Comparison of ENCODE assay signal across 1 cellular context in the genomic region with DNA sequence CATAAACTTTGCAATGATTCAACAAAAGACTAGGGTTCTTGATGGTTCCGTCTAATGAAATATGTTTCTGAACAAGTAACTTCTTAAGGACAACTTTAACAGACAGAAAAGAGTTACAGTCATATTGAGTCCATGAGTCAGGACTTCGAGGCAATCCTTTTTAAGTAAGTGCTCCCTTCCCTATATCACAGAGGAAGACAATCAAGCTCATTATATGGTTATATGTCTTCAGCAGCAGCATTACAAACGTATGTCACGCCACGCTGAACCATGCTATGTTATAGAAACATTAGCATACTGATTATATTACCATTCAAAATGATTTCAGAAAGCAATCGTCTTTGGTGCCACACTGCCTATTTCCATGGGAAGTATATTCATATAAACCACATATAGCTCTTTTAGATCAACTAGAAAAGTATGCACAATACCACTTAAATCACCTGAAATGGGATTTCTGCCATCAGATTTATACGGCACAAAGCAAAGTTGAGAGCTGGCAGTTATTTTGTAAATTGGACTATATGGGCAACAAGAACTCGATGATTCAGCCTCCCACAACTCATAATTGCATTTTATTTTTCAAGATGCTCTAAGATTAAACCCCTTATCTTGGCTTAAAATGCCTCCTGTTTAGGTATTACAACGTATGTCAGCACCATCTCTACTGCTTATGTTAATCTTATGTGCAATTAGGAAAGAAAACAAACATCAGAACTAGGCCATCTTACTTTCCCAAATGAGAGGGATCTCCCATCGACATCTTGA.
TF ChIP-seq lines count a peak whose summit lies in the region.

No MANE protein-coding gene starts in this region.

TF ChIP-seq in K562, 482 proteins besides CTCF, POLR2A, EP300 and RAD21 (continued from another document and continues in another):
- TF ChIP-seq, protein P1, sequence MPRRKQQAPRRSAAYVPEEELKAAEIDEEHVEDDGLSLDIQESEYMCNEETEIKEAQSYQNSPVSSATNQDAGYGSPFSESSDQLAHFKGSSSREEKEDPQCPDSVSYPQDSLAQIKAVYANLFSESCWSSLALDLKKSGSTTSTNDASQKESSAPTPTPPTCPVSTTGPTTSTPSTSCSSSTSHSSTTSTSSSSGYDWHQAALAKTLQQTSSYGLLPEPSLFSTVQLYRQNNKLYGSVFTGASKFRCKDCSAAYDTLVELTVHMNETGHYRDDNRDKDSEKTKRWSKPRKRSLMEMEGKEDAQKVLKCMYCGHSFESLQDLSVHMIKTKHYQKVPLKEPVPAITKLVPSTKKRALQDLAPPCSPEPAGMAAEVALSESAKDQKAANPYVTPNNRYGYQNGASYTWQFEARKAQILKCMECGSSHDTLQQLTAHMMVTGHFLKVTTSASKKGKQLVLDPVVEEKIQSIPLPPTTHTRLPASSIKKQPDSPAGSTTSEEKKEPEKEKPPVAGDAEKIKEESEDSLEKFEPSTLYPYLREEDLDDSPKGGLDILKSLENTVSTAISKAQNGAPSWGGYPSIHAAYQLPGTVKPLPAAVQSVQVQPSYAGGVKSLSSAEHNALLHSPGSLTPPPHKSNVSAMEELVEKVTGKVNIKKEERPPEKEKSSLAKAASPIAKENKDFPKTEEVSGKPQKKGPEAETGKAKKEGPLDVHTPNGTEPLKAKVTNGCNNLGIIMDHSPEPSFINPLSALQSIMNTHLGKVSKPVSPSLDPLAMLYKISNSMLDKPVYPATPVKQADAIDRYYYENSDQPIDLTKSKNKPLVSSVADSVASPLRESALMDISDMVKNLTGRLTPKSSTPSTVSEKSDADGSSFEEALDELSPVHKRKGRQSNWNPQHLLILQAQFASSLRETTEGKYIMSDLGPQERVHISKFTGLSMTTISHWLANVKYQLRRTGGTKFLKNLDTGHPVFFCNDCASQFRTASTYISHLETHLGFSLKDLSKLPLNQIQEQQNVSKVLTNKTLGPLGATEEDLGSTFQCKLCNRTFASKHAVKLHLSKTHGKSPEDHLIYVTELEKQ (CRISPR knock-in tag; IDR thresholded peaks at IDR 0.05), result no peak
- TF ChIP-seq RCOR1 (IDR thresholded peaks at IDR 0.05; ENCODE audit: borderline replicate concordance in 1 of 2, low read depth in 2 of 2, low read length in 2 of 2) (no peak), CBFA2T3 (IDR thresholded peaks at IDR 0.05) (peak; percentile 79), TCF3 (CRISPR knock-in tag; IDR thresholded peaks at IDR 0.05) (peak; percentile 39), ELK3 (CRISPR knock-in tag; IDR thresholded peaks at IDR 0.05) (no peak), ZNF407 (IDR thresholded peaks at IDR 0.05; ENCODE audit: low read depth) (no peak), CBFB (CRISPR knock-in tag; IDR thresholded peaks at IDR 0.05) (no peak), ZNF347 (CRISPR knock-in tag; IDR thresholded peaks at IDR 0.05; ENCODE audit: low read depth) (no peak), RUNX1 (IDR thresholded peaks at IDR 0.05; ENCODE audit: low read depth) (no peak), SMARCE1 (IDR thresholded peaks at IDR 0.05) (peak; percentile 50; the same call in 1 of the 2 replicates), CREM (IDR thresholded peaks at IDR 0.05; ENCODE audit: low read depth) (0 out of 2 replicates have a peak, but pooled peaks have one; percentile 15), NR3C1 (CRISPR knock-in tag; IDR thresholded peaks at IDR 0.05) (no peak), ARNT (IDR thresholded peaks at IDR 0.05) (no peak), MAFK (IDR thresholded peaks at IDR 0.05; ENCODE audit: low read length) (no peak), THRA (IDR thresholded peaks at IDR 0.05) (no peak), TEAD1 (CRISPR knock-in tag; IDR thresholded peaks at IDR 0.05) (0 out of 4 replicates have a peak, but pooled peaks of 1 of the 2 experiments have one; percentile 22), ILK (tag; IDR thresholded peaks at IDR 0.05; ENCODE audit: borderline replicate concordance, low read depth) (no peak), KDM2B (CRISPR knock-in tag; IDR thresholded peaks at IDR 0.05) (no peak), GTF2A2 (tag; IDR thresholded peaks at IDR 0.05) (no peak), TRIM24 (IDR thresholded peaks at IDR 0.05) (peak; percentile 31 to 49; a peak in 1 of 4 replicates), ZNF695 (CRISPR knock-in tag; IDR thresholded peaks at IDR 0.05) (no peak), MED1 (CRISPR knock-in tag; IDR thresholded peaks at IDR 0.05; ENCODE audit: borderline replicate concordance) (no peak), ZNF75A (CRISPR knock-in tag; IDR thresholded peaks at IDR 0.05) (no peak), MNT (conservative IDR thresholded peaks at IDR 0.05) (no peak), ZHX1 (conservative IDR thresholded peaks at IDR 0.05; ENCODE audit: low read length) (no peak), KLF1 (tag; IDR thresholded peaks at IDR 0.05) (no peak), CBX8 (IDR thresholded peaks at IDR 0.05; ENCODE audit: borderline replicate concordance, extremely low read depth, low read depth, low read length, poor library complexity, severe bottlenecking) (no peak), ZNF41 (CRISPR knock-in tag; conservative IDR thresholded peaks at IDR 0.05) (no peak)
- TF ChIP-seq, protein P2, sequence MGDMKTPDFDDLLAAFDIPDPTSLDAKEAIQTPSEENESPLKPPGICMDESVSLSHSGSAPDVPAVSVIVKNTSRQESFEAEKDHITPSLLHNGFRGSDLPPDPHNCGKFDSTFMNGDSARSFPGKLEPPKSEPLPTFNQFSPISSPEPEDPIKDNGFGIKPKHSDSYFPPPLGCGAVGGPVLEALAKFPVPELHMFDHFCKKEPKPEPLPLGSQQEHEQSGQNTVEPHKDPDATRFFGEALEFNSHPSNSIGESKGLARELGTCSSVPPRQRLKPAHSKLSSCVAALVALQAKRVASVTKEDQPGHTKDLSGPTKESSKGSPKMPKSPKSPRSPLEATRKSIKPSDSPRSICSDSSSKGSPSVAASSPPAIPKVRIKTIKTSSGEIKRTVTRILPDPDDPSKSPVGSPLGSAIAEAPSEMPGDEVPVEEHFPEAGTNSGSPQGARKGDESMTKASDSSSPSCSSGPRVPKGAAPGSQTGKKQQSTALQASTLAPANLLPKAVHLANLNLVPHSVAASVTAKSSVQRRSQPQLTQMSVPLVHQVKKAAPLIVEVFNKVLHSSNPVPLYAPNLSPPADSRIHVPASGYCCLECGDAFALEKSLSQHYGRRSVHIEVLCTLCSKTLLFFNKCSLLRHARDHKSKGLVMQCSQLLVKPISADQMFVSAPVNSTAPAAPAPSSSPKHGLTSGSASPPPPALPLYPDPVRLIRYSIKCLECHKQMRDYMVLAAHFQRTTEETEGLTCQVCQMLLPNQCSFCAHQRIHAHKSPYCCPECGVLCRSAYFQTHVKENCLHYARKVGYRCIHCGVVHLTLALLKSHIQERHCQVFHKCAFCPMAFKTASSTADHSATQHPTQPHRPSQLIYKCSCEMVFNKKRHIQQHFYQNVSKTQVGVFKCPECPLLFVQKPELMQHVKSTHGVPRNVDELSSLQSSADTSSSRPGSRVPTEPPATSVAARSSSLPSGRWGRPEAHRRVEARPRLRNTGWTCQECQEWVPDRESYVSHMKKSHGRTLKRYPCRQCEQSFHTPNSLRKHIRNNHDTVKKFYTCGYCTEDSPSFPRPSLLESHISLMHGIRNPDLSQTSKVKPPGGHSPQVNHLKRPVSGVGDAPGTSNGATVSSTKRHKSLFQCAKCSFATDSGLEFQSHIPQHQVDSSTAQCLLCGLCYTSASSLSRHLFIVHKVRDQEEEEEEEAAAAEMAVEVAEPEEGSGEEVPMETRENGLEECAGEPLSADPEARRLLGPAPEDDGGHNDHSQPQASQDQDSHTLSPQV (IDR thresholded peaks at IDR 0.05), result no peak
